ENCODE assay signal across 9 cellular contexts in the genomic region with DNA sequence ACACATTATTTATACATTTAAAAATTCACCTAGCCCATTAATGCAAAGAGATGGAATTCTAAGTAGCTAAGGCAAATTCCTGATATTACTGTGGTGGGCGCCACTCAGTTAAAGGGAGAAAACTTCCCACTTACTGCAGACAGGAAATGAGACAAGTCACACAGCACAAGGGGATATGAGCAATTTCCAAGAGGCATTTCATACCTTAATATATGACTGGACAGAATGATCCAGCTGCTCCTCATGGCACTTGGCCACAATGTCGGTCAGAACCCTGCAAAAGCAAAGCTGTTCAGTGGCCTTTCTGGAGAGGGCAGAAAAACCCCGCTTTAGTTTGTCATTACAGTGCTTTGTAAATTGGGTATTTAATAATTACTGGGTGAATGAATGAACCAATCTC.
DNase-seq lines count a peak whose midpoint lies in the region; ATAC-seq lines count a peak whose summit lies in the region.
"Had no signal": no experiment of that assay in that cellular context is flagged by ENCODE, and none has a peak within 500 bp of the region (broad histone marks: within the 10 kb centered on the region; RNA-seq: fewer than 3 reads in every experiment).

No MANE protein-coding gene starts in this region.

- no peaks in the 10 kb centered on the region for H3K27me3 Mint-ChIP-seq in T-helper 2 cell treated with Interferon-gamma antibody and Interleukin-4, amounts not matched to agents 5 μg/mL and 100 μg/mL, for 36 hours (ENCODE audit: low read depth)
- H3K27me3 Mint-ChIP-seq: brain had no signal

- intact Hi-C loops in sciatic nerve (cut with DNase I), result no loop called here

- H3K4me3 Mint-ChIP-seq in T-helper 2 cell treated with Interferon-gamma antibody and Interleukin-4, amounts not matched to agents 5 μg/mL and 100 μg/mL, for 36 hours, result no peak overlapping the region
- H3K4me3 Mint-ChIP-seq: brain had no signal

- no peak for ATAC-seq in sciatic nerve

- peaks cover 79% of the 10 kb centered on the region for H3K36me3 Mint-ChIP-seq in T-helper 2 cell treated with Interferon-gamma antibody and Interleukin-4, amounts not matched to agents 5 μg/mL and 100 μg/mL, for 36 hours (ENCODE audit: low read depth)

- H3K9me3 Mint-ChIP-seq in T-helper 2 cell treated with Interferon-gamma antibody and Interleukin-4, amounts not matched to agents 5 μg/mL and 100 μg/mL, for 36 hours, result peaks cover 10% of the 10 kb centered on the region

- DNase-seq in EL (peak; percentile 94), M059J (ENCODE audit: low read depth) (peak; percentile 84), dermis blood vessel endothelial cell (peak; percentile 97), non-pigmented ciliary epithelial cell (ENCODE audit: low read depth) (peak; percentile 81), sciatic nerve (ENCODE audit: low spot score) (no peak), NCI-H1105 treated with DMSO at 0.1 percent for 48 hours (lab: John Stamatoyannopoulos, UW) (no peak)
- DNase-seq in T-helper 2 cell treated with Interferon-gamma antibody and Interleukin-4, amounts not matched to agents 5 μg/mL and 100 μg/mL, for 36 hours (ENCODE audit: low spot score), result no peak
- DNase-seq: activated CD8-positive, alpha-beta memory T cell treated with anti-CD3 and anti-CD28 coated beads for 24 hours had no signal

- H3K27ac Mint-ChIP-seq in T-helper 2 cell treated with Interferon-gamma antibody and Interleukin-4, amounts not matched to agents 5 μg/mL and 100 μg/mL, for 36 hours, result no peak overlapping the region

- no peaks in the 10 kb centered on the region for H3K4me1 Mint-ChIP-seq in T-helper 2 cell treated with Interferon-gamma antibody and Interleukin-4, amounts not matched to agents 5 μg/mL and 100 μg/mL, for 36 hours (ENCODE audit: low read depth)

Comparison
In these comparisons a context has a peak if more than half of its experiments do, and no peak if none do; other contexts are left out.
1. DNase-seq: peak in EL (single experiment), M059J (single experiment), dermis blood vessel endothelial cell (single experiment) and non-pigmented ciliary epithelial cell (single experiment); none in T-helper 2 cell treated with Interferon-gamma antibody and Interleukin-4, amounts not matched to agents 5 μg/mL and 100 μg/mL, for 36 hours (single experiment), sciatic nerve (single experiment) and NCI-H1105 treated with DMSO at 0.1 percent for 48 hours (single experiment).